ENCODE assay signal across 10 cellular contexts in the genomic region with DNA sequence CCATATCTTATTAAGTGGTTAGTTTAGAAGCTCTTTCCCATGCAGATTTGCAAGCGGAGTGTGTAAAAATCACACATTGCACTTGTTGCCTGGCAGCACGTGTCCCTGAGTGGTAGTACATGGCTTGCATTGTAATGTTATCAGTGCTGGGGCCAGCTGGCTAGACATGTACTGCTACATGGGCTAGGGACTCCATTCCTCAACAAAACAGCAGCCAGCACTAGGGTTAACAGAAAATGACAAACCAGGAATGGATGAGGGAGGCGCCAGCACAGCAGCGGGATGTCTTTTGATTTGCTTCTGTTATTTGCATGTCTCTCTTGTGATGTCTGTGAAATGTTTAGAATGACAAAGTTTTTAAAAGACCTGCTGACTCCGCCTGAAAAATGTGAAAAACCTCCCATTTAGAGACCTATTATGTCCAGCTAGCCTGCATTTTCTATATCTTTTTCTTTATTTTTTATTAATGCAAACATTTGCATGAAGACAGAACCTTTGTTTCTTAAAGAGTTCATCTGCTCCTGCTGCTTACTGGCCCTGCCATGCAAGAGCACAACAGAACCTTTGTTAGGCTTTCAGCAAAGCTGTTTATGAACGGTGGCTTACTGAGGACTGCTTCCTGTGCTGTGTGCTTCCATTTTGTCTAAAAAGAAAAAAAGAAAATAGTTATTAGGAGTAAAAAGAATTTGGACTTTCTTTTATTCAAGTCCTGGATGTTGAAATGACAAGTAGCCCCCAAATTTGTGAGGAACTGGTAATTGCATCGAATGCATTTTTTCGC. TPM values are rescaled to one million over a fixed set of nuclear protein-coding genes. Genes with fewer than 3 reads are reported as not detected.
DNase-seq lines count a peak whose midpoint lies in the region; ATAC-seq and TF ChIP-seq lines count a peak whose summit lies in the region.
"Had no signal": no experiment of that assay in that cellular context is flagged by ENCODE, and none has a peak within 500 bp of the region (broad histone marks: within the 10 kb centered on the region; RNA-seq: fewer than 3 reads in every experiment).

No MANE protein-coding gene starts in this region.

- H3K27ac ChIP-seq in hepatocyte (peak overlapping the region; percentile 63), left lung (no peak overlapping the region)

- H4K20me1 ChIP-seq in hepatocyte (ENCODE audit: insufficient read depth, poor library complexity, severe bottlenecking) = no peaks in the 10 kb centered on the region

- no peak for TF ChIP-seq CTCF in hepatocyte (IDR thresholded peaks at IDR 0.05; ENCODE audit: poor library complexity)
- no peak for TF ChIP-seq CTCF in foreskin fibroblast (IDR thresholded peaks at IDR 0.05; ENCODE audit: low read depth, low read length)
- TF ChIP-seq CTCF in left lung (IDR thresholded peaks at IDR 0.05) = no peak

- no peak for ATAC-seq in left lung

- POLR2A ChIA-PET in HEK293T (lab: Yijun Ruan, JAX) = no interaction called here

- intact Hi-C loops in posterior cingulate gyrus (cut with DNase I) = no loop called here
- intact Hi-C loops in left lung (cut with DNase I) = no loop called here

- 52% methylated on average over 8 of the region's 8 CpGs for WGBS in hepatocyte (ENCODE audit: low lambda C conversion rate, missing lambda C conversion rate)

- H3K4me3 ChIP-seq in H7 (ENCODE audit: insufficient read depth, low read depth, low read length) (no peak overlapping the region), hepatocyte (no peak overlapping the region), foreskin fibroblast (ENCODE audit: low read depth in 1 of 2, low read length in 2 of 2) (no peak overlapping the region), left lung (no peak overlapping the region)

- H2AFZ ChIP-seq in hepatocyte = peak overlapping the region; percentile 31

- DNase-seq in H7 = peak; percentile 38
- peak; percentile 15 for DNase-seq in NCI-H774 (lab: John Stamatoyannopoulos, UW)
- no peak for DNase-seq in hepatocyte (ENCODE audit: low spot score)
- DNase-seq in posterior cingulate gyrus = peak in 8 of 10 donors; percentile 34 to 91 (median 54)
- DNase-seq in foreskin fibroblast = no peak
- DNase-seq in HEK293T (ENCODE audit: extremely low spot score) = no peak
- no peak for DNase-seq in left lung
- DNase-seq: naive B cell; NCI-H187; stimulated activated CD4-positive, alpha-beta T cell treated with anti-CD3 and anti-CD28 coated beads, Interleukin-2, amount 100 ng/mL, for 48 hours had no signal

- H3K9me2 ChIP-seq in hepatocyte (replicated peaks; ENCODE audit: insufficient read depth) = no peaks in the 10 kb centered on the region

- H3K36me3 ChIP-seq in H7 (replicated peaks; ENCODE audit: control insufficient read depth, insufficient read depth, low read length) (no peaks in the 10 kb centered on the region), hepatocyte (replicated peaks; ENCODE audit: insufficient read depth, low read depth) (no peaks in the 10 kb centered on the region), left lung (no peaks in the 10 kb centered on the region)

- no peaks in the 10 kb centered on the region for H3K9me3 ChIP-seq in hepatocyte (ENCODE audit: low read depth)
- no peaks in the 10 kb centered on the region for H3K9me3 ChIP-seq in left lung

- peaks cover 31% of the 10 kb centered on the region for H3K4me1 ChIP-seq in hepatocyte (ENCODE audit: insufficient read depth)
- H3K4me1 ChIP-seq in left lung = peaks cover 0 to 10% of the 10 kb centered on the region in 2 donors

- H3K4me2 ChIP-seq in hepatocyte = peak overlapping the region; percentile 1

- CTCF ChIA-PET in HEK293T (lab: Yijun Ruan, JAX) = no interaction called here

- H3K27me3 ChIP-seq in H7 (ENCODE audit: control insufficient read depth, insufficient read depth, low read length) (no peaks in the 10 kb centered on the region; the same call in 1 of the 2 replicates), hepatocyte (no peaks in the 10 kb centered on the region), left lung (no peaks in the 10 kb centered on the region)

- peaks cover 8% of the 10 kb centered on the region for H3K79me2 ChIP-seq in hepatocyte

TF ChIP-seq in HEK293T, 16 proteins besides CTCF, POLR2A, EP300 and RAD21:
- TF ChIP-seq TARDBP (IDR thresholded peaks at IDR 0.05) = no peak
- no peak for TF ChIP-seq ZNF384 (IDR thresholded peaks at IDR 0.05)
- no peak for TF ChIP-seq SUZ12 (IDR thresholded peaks at IDR 0.05)
- no peak for TF ChIP-seq L3MBTL2 (conservative IDR thresholded peaks at IDR 0.05)
- TF ChIP-seq SP1 (IDR thresholded peaks at IDR 0.05) = no peak
- no peak for TF ChIP-seq LEF1 (IDR thresholded peaks at IDR 0.05; ENCODE audit: borderline replicate concordance)
- no peak for TF ChIP-seq FOXM1 (IDR thresholded peaks at IDR 0.05; ENCODE audit: borderline replicate concordance)
- no peak for TF ChIP-seq HDGF (IDR thresholded peaks at IDR 0.05; ENCODE audit: borderline replicate concordance)
- TF ChIP-seq ELF4 (IDR thresholded peaks at IDR 0.05) = no peak
- no peak for TF ChIP-seq BHLHE40 (IDR thresholded peaks at IDR 0.05; ENCODE audit: borderline replicate concordance)
- no peak for TF ChIP-seq CTBP1 (IDR thresholded peaks at IDR 0.05; ENCODE audit: borderline replicate concordance)
- no peak for TF ChIP-seq NFRKB (IDR thresholded peaks at IDR 0.05)
- no peak for TF ChIP-seq FOXA1 (IDR thresholded peaks at IDR 0.05)
- no peak for TF ChIP-seq ARNT (IDR thresholded peaks at IDR 0.05)
- no peak for TF ChIP-seq FOXK2 (IDR thresholded peaks at IDR 0.05)
- no peak for TF ChIP-seq PKNOX1 (IDR thresholded peaks at IDR 0.05)

RNA-seq across cellular contexts. Expression of gene CSTPP1, which starts 40.7 kb away (rescaled TPM):
- 21.0 and 29.3 TPM in 2 replicates for total RNA-seq in H7 (2014; rRNA removed; shearing (Covaris generic))
- 21.9 and 23.0 TPM in 2 replicates for total RNA-seq in hepatocyte
- polyA plus RNA-seq in hepatocyte = 44.3 and 48.4 TPM in 2 replicates
- total RNA-seq in left lung = 10 to 100 TPM; 28.7 to 36.4 TPM

RNA-seq across cellular contexts. Expression of gene LRP4, which starts 58.9 kb away (rescaled TPM):
- 16.7 and 25.0 TPM in 2 replicates for total RNA-seq in H7 (2014; rRNA removed; shearing (Covaris generic))
- total RNA-seq in hepatocyte (7.1 and 8.0 TPM in 2 replicates), left lung (1 to 10 TPM; 4.9 to 5.0 TPM)
- 6.4 and 8.0 TPM in 2 replicates for polyA plus RNA-seq in hepatocyte

Comparison
In these comparisons a context has a peak if more than half of its experiments do, and no peak if none do; other contexts are left out.
1. DNase-seq: peak in H7 (single experiment), NCI-H774 (single experiment) and posterior cingulate gyrus (8 of 10); none in hepatocyte (single experiment), foreskin fibroblast (0 of 2), HEK293T (single experiment) and left lung (0 of 2).